11 cellular contexts compared by ENCODE assay signal in genomic region chr2:130102612-130103011, GRCh38. TPM values are rescaled to one million over a fixed set of nuclear protein-coding genes. Genes with fewer than 3 reads are reported as not detected.
A peak's percentile ranks its signal among the peaks of the same experiment; 100 is the strongest.
DNase-seq lines count a peak whose midpoint lies in the region; ATAC-seq, FAIRE-seq and TF ChIP-seq lines count a peak whose summit lies in the region.
"Not testable (repeated sequence)": the region's sequence is repeated elsewhere in the genome, so short reads cannot be mapped to it uniquely, and the experiment has no call there.
"Had no signal": no experiment of that assay in that cellular context is flagged by ENCODE, and none has a peak within 500 bp of the region (broad histone marks: within the 10 kb centered on the region; RNA-seq: fewer than 3 reads in every experiment).

No MANE protein-coding gene starts in this region.

- POLR2A ChIA-PET in H1 (lab: Charles Lee; ENCODE audit: partially characterized antibody): not testable (repeated sequence)

- peak; percentile 50; the same call in 2 of the 3 replicates for ATAC-seq in GM23338

- FAIRE-seq in H1 (lab: Jason Lieb, UNC): not testable (repeated sequence)

- H3F3A ChIP-seq in GM23338 (replicated peaks; ENCODE audit: low read depth): not testable (repeated sequence)

- H3K4me3 ChIP-seq in GM23338; H1 (ENCODE audit: extremely low read depth in 1 of 4, insufficient read depth in 2 of 4, low read depth in 3 of 4, low read length in 4 of 4): not testable (repeated sequence)

- H2BK15ac ChIP-seq in H1 (ENCODE audit: low read length): not testable (repeated sequence)

- not testable (repeated sequence) for H3K9me3 Mint-ChIP-seq in GM23338, neural crest cell, type B pancreatic cell

- not testable (repeated sequence) for H3K14ac ChIP-seq in H1 (ENCODE audit: insufficient read length)

- H4K91ac ChIP-seq in H1 (replicated peaks; ENCODE audit: insufficient read length, low read length): not testable (repeated sequence)

- H3K27me3 Mint-ChIP-seq in GM23338 (ENCODE audit: insufficient read depth, low read depth, poor library complexity); neural crest cell (ENCODE audit: low read depth); type B pancreatic cell: not testable (repeated sequence)

- H3K4me2 ChIP-seq in GM23338; H1 (ENCODE audit: insufficient read depth in 1 of 2, low read depth in 2 of 2, low read length in 2 of 2): not testable (repeated sequence)

- not testable (repeated sequence) for H3K23me2 ChIP-seq in H1 (ENCODE audit: low read depth, low read length)

- H3K9me3 ChIP-seq in H1 (ENCODE audit: insufficient read depth in 2 of 2, low read depth in 1 of 2, low read length in 1 of 2): not testable (repeated sequence)

- not testable (repeated sequence) for H3K27ac Mint-ChIP-seq in GM23338
- peak overlapping the region; percentile 81 for H3K27ac Mint-ChIP-seq in neural crest cell (ENCODE audit: unreplicated experiment)
- peak overlapping the region; percentile 78 for H3K27ac Mint-ChIP-seq in type B pancreatic cell

- H4K20me1 ChIP-seq in GM23338 (replicated peaks; ENCODE audit: insufficient read depth); H1 (replicated peaks in 1 of 2; ENCODE audit: control insufficient read depth in 1 of 2, insufficient read depth in 2 of 2, low read length in 2 of 2): not testable (repeated sequence)

- WGBS in H1 (ENCODE audit: extremely low coverage in 1 of 2, insufficient coverage in 1 of 2, insufficient read length in 1 of 2, insufficient replicate concordance in 2 of 2, low coverage in 1 of 2, low lambda C conversion rate in 2 of 2, missing lambda C conversion rate in 1 of 2), 2 experiments: 24% methylated on average over 3 of the region's 3 CpGs; no CpG with 5 or more reads in 1 of the 2 experiments

- H3K36me3 ChIP-seq in GM23338 (ENCODE audit: insufficient read depth); H1 (ENCODE audit: control insufficient read depth in 2 of 4, insufficient read depth in 4 of 4, low read length in 3 of 4): not testable (repeated sequence)

- H2AK5ac ChIP-seq in H1 (ENCODE audit: low read depth, low read length): not testable (repeated sequence)

- not testable (repeated sequence) for H3K27ac ChIP-seq in GM23338 (ENCODE audit: low read depth); H1 (ENCODE audit: low read depth, low read length)

- not testable (repeated sequence) for H3K23ac ChIP-seq in H1 (ENCODE audit: insufficient read length)

- not testable (repeated sequence) for H3K36me3 Mint-ChIP-seq in GM23338 (ENCODE audit: low read depth); neural crest cell (ENCODE audit: low read depth); type B pancreatic cell

- not testable (repeated sequence) for H2BK5ac ChIP-seq in H1 (ENCODE audit: low read depth, low read length)

- not testable (repeated sequence) for H3K56ac ChIP-seq in H1 (replicated peaks; ENCODE audit: insufficient read length, low read depth, low read length)

- H3K9ac ChIP-seq in H1 (replicated peaks in 1 of 4; ENCODE audit: extremely low read depth in 1 of 4, low read depth in 3 of 4, low read length in 3 of 4): not testable (repeated sequence)

- not testable (repeated sequence) for H2BK12ac ChIP-seq in H1 (ENCODE audit: low read depth, low read length)

- DNase-seq in GM23338 (ENCODE audit: low spot score) (peak; percentile 7), NAMALWA (ENCODE audit: low spot score) (peak; percentile 1), NCI-H345 (lab: John Stamatoyannopoulos, UW) (peak; percentile 15), RPMI8226 (peak; percentile 38), islet precursor cell (peak; percentile 7), neural crest cell (ENCODE audit: low read depth, low spot score) (peak; percentile 1)
- DNase-seq in H1 (ENCODE audit: low read depth in 1 of 2, low spot score in 2 of 2); type B pancreatic cell (ENCODE audit: extremely low spot score, unreplicated experiment): not testable (repeated sequence)

- H3K18ac ChIP-seq in H1 (ENCODE audit: extremely low read depth, low read length): not testable (repeated sequence)

- not testable (repeated sequence) for H3K27me3 ChIP-seq in GM23338 (ENCODE audit: insufficient read depth); H1 (replicated peaks in 1 of 4; ENCODE audit: control insufficient read depth in 3 of 4, extremely low read depth in 1 of 4, insufficient read depth in 3 of 4, low read length in 3 of 4)

- H4K5ac ChIP-seq in H1 (ENCODE audit: insufficient read length, low read depth, low read length): not testable (repeated sequence)

- H3K4me1 ChIP-seq in GM23338 (ENCODE audit: insufficient read depth); H1 (replicated peaks in 1 of 4; ENCODE audit: control insufficient read depth in 3 of 4, insufficient read depth in 4 of 4, low read length in 3 of 4): not testable (repeated sequence)

- not testable (repeated sequence) for TF ChIP-seq RAD21 in H1 (IDR thresholded peaks at IDR 0.05 in 1 of 2, conservative IDR thresholded peaks at IDR 0.05 in 1 of 2; ENCODE audit: low read depth in 2 of 2, low read length in 2 of 2)

- H3K4me1 Mint-ChIP-seq in GM23338; neural crest cell; type B pancreatic cell (ENCODE audit: unreplicated experiment): not testable (repeated sequence)

- CTCF ChIA-PET in H1 (lab: Charles Lee; ENCODE audit: partially characterized antibody): not testable (repeated sequence)

- not testable (repeated sequence) for H3K79me2 ChIP-seq in GM23338 (replicated peaks; ENCODE audit: insufficient read depth); H1 (ENCODE audit: control insufficient read depth in 1 of 2, insufficient read depth in 2 of 2, low read length in 2 of 2)

- not testable (repeated sequence) for H2AFZ ChIP-seq in GM23338; H1 (ENCODE audit: low read length)

- H3K4me3 Mint-ChIP-seq in GM23338, neural crest cell: not testable (repeated sequence)
- H3K4me3 Mint-ChIP-seq in type B pancreatic cell: peak overlapping the region; percentile 41

- H3K79me1 ChIP-seq in H1 (ENCODE audit: low read depth, low read length): not testable (repeated sequence)

- H3K9me2 ChIP-seq in GM23338 (ENCODE audit: insufficient read depth): not testable (repeated sequence)

- not testable (repeated sequence) for H2BK20ac ChIP-seq in H1 (ENCODE audit: low read length)

- not testable (repeated sequence) for TF ChIP-seq CTCF in GM23338 (conservative IDR thresholded peaks at IDR 0.05; ENCODE audit: low read depth in 2 of 2); H1 (IDR thresholded peaks at IDR 0.05; ENCODE audit: control extremely low read depth in 1 of 3, insufficient read depth in 1 of 3, low read depth in 1 of 3, low read length in 3 of 3); neural crest cell (conservative IDR thresholded peaks at IDR 0.05); type B pancreatic cell (conservative IDR thresholded peaks at IDR 0.05)

- not testable (repeated sequence) for H4K8ac ChIP-seq in H1 (ENCODE audit: extremely low read depth, insufficient read depth, low read length)

- TF ChIP-seq POLR2A in H1 (IDR thresholded peaks at IDR 0.05; ENCODE audit: control extremely low read depth in 1 of 2, low read depth in 2 of 2, low read length in 2 of 2): not testable (repeated sequence)

- not testable (repeated sequence) for TF ChIP-seq EP300 in H1 (IDR thresholded peaks at IDR 0.05; ENCODE audit: borderline replicate concordance in 1 of 2, low read depth in 2 of 2, low read length in 2 of 2)

- not testable (repeated sequence) for H2BK120ac ChIP-seq in H1 (replicated peaks; ENCODE audit: low read depth, low read length)

- not testable (repeated sequence) for H3K4ac ChIP-seq in H1 (replicated peaks; ENCODE audit: insufficient read length, low read depth, low read length)

TF ChIP-seq in H1, 55 proteins besides CTCF, POLR2A, EP300 and RAD21:
- TF ChIP-seq MAFK (IDR thresholded peaks at IDR 0.05; ENCODE audit: low read depth, low read length): 0 out of 2 replicates have a peak, but pooled peaks have one; percentile 36

RNA-seq across cellular contexts. Expression of gene POTEF, which starts 26.4 kb away (rescaled TPM):
- 1.8 and 3.0 TPM in 2 replicates for total RNA-seq in GM23338 (2014; rRNA removed; shearing (Covaris generic))
- polyA plus RNA-seq in GM23338 (2016; fragmentation: Nextera tagmentation; extraction: Ambion mirVana) (1.0 and 1.1 TPM in 2 replicates), H1 (2011; rRNA removed) (0.36 and 0.60 TPM in 2 replicates)
- 0.15 and 0.24 TPM in 2 replicates for total RNA-seq in H1 (2021; fragmentation: NEBNext Ultra II Directional; extraction: Animal tissue kit (Norgen Biotek cat#: 25700))
- 0.44 TPM for polyA plus RNA-seq in H1 (2011; cell fraction: cytosol; rRNA removed)
- 6.1 TPM for polyA plus RNA-seq in H1 (2011; cell fraction: nucleus; rRNA removed)
- 0.29 to 0.57 TPM (median 0.44 TPM) in 4 replicates for polyA plus RNA-seq in H1 (2012, experiment 1 of 2)
- not detected for polyA plus RNA-seq in H1 (2012, experiment 2 of 2)
- polyA plus RNA-seq in H1 (2013, experiment 1 of 2): 0.06 TPM
- polyA plus RNA-seq in H1 (2013, experiment 2 of 2): 0.06 TPM
- 9.9 and 10.1 TPM in 2 replicates for polyA minus RNA-seq in H1 (2011; rRNA and poly(A)+ RNA removed)
- polyA minus RNA-seq in H1 (2011; cell fraction: cytosol; rRNA and poly(A)+ RNA removed): 2.1 TPM
- 18.7 TPM for polyA minus RNA-seq in H1 (2011; cell fraction: nucleus; rRNA and poly(A)+ RNA removed)
- total RNA-seq in neural crest cell (8.4 and 11.0 TPM in 2 replicates), type B pancreatic cell (ENCODE audit: low replicate concordance) (14.2 and 25.0 TPM in 2 replicates)
- total RNA-seq: CD8-positive, alpha-beta memory T cell; M059J had no signal
- polyA plus RNA-seq: CD14-positive monocyte had no signal

RNA-seq across cellular contexts. Expression of gene CCDC74B, which starts 42.3 kb away (rescaled TPM):
- total RNA-seq in GM23338 (2014; rRNA removed; shearing (Covaris generic)): 22.1 and 34.5 TPM in 2 replicates
- polyA plus RNA-seq in GM23338 (2016; fragmentation: Nextera tagmentation; extraction: Ambion mirVana) (15.1 and 16.4 TPM in 2 replicates), H1 (2011; rRNA removed) (6.4 and 8.1 TPM in 2 replicates)
- total RNA-seq in H1 (2021; fragmentation: NEBNext Ultra II Directional; extraction: Animal tissue kit (Norgen Biotek cat#: 25700)): 4.3 and 6.7 TPM in 2 replicates
- 8.2 TPM for polyA plus RNA-seq in H1 (2011; cell fraction: cytosol; rRNA removed)
- 40.1 TPM for polyA plus RNA-seq in H1 (2011; cell fraction: nucleus; rRNA removed)
- polyA plus RNA-seq in H1 (2012, experiment 1 of 2): 3.6 to 8.2 TPM (median 6.2 TPM) in 4 replicates
- polyA plus RNA-seq in H1 (2012, experiment 2 of 2): 4.0 TPM
- polyA plus RNA-seq in H1 (2013, experiment 1 of 2): 5.0 TPM
- 5.1 TPM for polyA plus RNA-seq in H1 (2013, experiment 2 of 2)
- 2.2 and 2.5 TPM in 2 replicates for polyA minus RNA-seq in H1 (2011; rRNA and poly(A)+ RNA removed)
- 4.3 TPM for polyA minus RNA-seq in H1 (2011; cell fraction: cytosol; rRNA and poly(A)+ RNA removed)
- polyA minus RNA-seq in H1 (2011; cell fraction: nucleus; rRNA and poly(A)+ RNA removed): 6.4 TPM
- total RNA-seq in neural crest cell (12.6 and 13.9 TPM in 2 replicates), type B pancreatic cell (ENCODE audit: low replicate concordance) (10.3 and 15.4 TPM in 2 replicates)
- polyA plus RNA-seq: CD14-positive monocyte had no signal
